In the genomic region with DNA sequence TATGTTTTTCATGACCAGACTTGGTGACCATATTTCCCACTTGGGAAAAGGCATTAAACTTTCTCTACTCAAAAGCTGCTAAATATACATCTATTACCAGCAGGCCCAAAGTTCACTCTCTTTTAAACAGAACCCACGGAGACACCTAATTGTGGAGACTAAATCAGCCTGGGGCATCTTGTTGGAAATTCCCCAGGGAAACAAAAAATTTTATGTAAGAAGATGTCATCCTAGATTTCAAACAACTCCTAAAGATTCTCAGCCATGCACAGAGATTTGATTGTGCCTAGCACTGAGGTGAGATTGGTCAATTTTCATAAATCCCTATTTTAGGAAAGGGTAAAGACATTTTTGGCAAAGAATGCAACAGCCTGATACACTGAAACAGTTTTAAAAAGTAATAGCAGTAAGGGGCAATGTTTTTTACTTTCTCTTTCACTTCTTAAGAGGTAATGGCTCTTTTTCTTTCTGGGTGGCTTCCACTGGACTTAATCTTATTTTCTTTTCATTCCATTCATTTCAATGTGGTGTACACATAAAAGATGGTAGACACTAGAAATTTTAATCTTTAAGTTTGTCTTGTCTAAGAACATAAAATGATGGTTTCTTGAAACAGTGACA, we compare ENCODE assay signal across 13 cellular contexts. TPM values are rescaled to one million over a fixed set of nuclear protein-coding genes. Genes with fewer than 3 reads are reported as not detected.
A peak's percentile ranks its signal among the peaks of the same experiment; 100 is the strongest.
DNase-seq lines count a peak whose midpoint lies in the region; ATAC-seq and TF ChIP-seq lines count a peak whose summit lies in the region.
"Had no signal": no experiment of that assay in that cellular context is flagged by ENCODE, and none has a peak within 500 bp of the region (broad histone marks: within the 10 kb centered on the region; RNA-seq: fewer than 3 reads in every experiment).

No MANE protein-coding gene starts in this region.

- intact Hi-C loops in activated T-helper 1 cell treated with anti-CD3 and anti-CD28 coated beads, Interleukin-12 subunit alpha, Interleukin-12 subunit beta, Interleukin-2, Interleukin-4 antibody, amounts not matched to agents 30 ng/mL and 10 ng/mL and 1 ng/mL, durations not matched to agents 14 hours and 24 hours and 36 hours (cut with micrococcal nuclease), result no loop called here

- no peaks in the 10 kb centered on the region for H3K4me1 ChIP-seq in thoracic aorta (ENCODE audit: control insufficient read depth in 1 of 2, low read depth in 2 of 2)
- H3K4me1 ChIP-seq: neural progenitor cell had no signal

- no peak overlapping the region for H3K27ac ChIP-seq in thoracic aorta
- H3K27ac ChIP-seq: neural progenitor cell, SK-N-MC had no signal

- H3K27me3 ChIP-seq in thoracic aorta (replicated peaks; ENCODE audit: insufficient read depth), result no peaks in the 10 kb centered on the region
- H3K27me3 ChIP-seq: MG63, neural progenitor cell had no signal

- peak overlapping the region; percentile 78 for H3K4me3 Mint-ChIP-seq in activated naive CD4-positive, alpha-beta T cell treated with anti-CD3 and anti-CD28 coated beads, Interleukin-2, amount 50 U/mL, for 24 hours
- peak overlapping the region; percentile 70 for H3K4me3 Mint-ChIP-seq in activated T-helper 1 cell treated with anti-CD3 and anti-CD28 coated beads, Interleukin-12 subunit alpha, Interleukin-12 subunit beta, Interleukin-2, Interleukin-4 antibody, amounts not matched to agents 30 ng/mL and 10 ng/mL and 1 ng/mL, durations not matched to agents 14 hours and 24 hours and 36 hours
- H3K4me3 Mint-ChIP-seq: GM23338, neural progenitor cell had no signal

- no peaks in the 10 kb centered on the region for H3K9me3 ChIP-seq in thoracic aorta
- H3K9me3 ChIP-seq: MG63 had no signal

- TF ChIP-seq CTCF in thoracic aorta (IDR thresholded peaks at IDR 0.05), result no peak

- ATAC-seq in HG02885 (IDR thresholded peaks at IDR 0.05; ENCODE audit: poor library complexity, unreplicated experiment) (peak; percentile 67), thoracic aorta (ENCODE audit: insufficient number of reproducible peaks, low FRiP score, low read depth) (no peak)
- ATAC-seq: GM23338 had no signal

- DNase-seq in activated naive CD4-positive, alpha-beta T cell treated with anti-CD3 and anti-CD28 coated beads, Interleukin-2, amount 50 U/mL, for 16 hours, result no peak
- no peak for DNase-seq in activated T-helper 1 cell treated with anti-CD3 and anti-CD28 coated beads, Interleukin-12 subunit alpha, Interleukin-12 subunit beta, Interleukin-2, Interleukin-4 antibody, amounts not matched to agents 30 ng/mL and 10 ng/mL and 1 ng/mL, durations not matched to agents 14 hours and 24 hours and 36 hours (ENCODE audit: low spot score)
- DNase-seq in thoracic aorta (ENCODE audit: low spot score) (no peak), dermis blood vessel endothelial cell (no peak), SK-N-DZ (ENCODE audit: low spot score) (no peak), cerebellar cortex (ENCODE audit: low spot score) (no peak)
- DNase-seq: Caco-2, MG63 had no signal

- no peaks in the 10 kb centered on the region for H3K36me3 ChIP-seq in thoracic aorta
- H3K36me3 ChIP-seq: MG63, neural progenitor cell had no signal

- peak overlapping the region; percentile 1 for H3K4me3 ChIP-seq in thoracic aorta
- H3K4me3 ChIP-seq: GM23338, MG63, neural progenitor cell, SK-N-MC had no signal

- H3K27me3 Mint-ChIP-seq in activated naive CD4-positive, alpha-beta T cell treated with anti-CD3 and anti-CD28 coated beads, Interleukin-2, amount 50 U/mL, for 24 hours, result no peaks in the 10 kb centered on the region
- H3K27me3 Mint-ChIP-seq in activated T-helper 1 cell treated with anti-CD3 and anti-CD28 coated beads, Interleukin-12 subunit alpha, Interleukin-12 subunit beta, Interleukin-2, Interleukin-4 antibody, amounts not matched to agents 30 ng/mL and 10 ng/mL and 1 ng/mL, durations not matched to agents 14 hours and 24 hours and 36 hours (ENCODE audit: insufficient read depth), result peaks cover 10% of the 10 kb centered on the region

- no peaks in the 10 kb centered on the region for H3K9me3 Mint-ChIP-seq in activated naive CD4-positive, alpha-beta T cell treated with anti-CD3 and anti-CD28 coated beads, Interleukin-2, amount 50 U/mL, for 24 hours
- no peaks in the 10 kb centered on the region for H3K9me3 Mint-ChIP-seq in activated T-helper 1 cell treated with anti-CD3 and anti-CD28 coated beads, Interleukin-12 subunit alpha, Interleukin-12 subunit beta, Interleukin-2, Interleukin-4 antibody, amounts not matched to agents 30 ng/mL and 10 ng/mL and 1 ng/mL, durations not matched to agents 14 hours and 24 hours and 36 hours
- H3K9me3 Mint-ChIP-seq: GM23338, neural progenitor cell had no signal

- H3K27ac Mint-ChIP-seq in activated naive CD4-positive, alpha-beta T cell treated with anti-CD3 and anti-CD28 coated beads, Interleukin-2, amount 50 U/mL, for 24 hours, result no peak overlapping the region
- no peak overlapping the region for H3K27ac Mint-ChIP-seq in activated T-helper 1 cell treated with anti-CD3 and anti-CD28 coated beads, Interleukin-12 subunit alpha, Interleukin-12 subunit beta, Interleukin-2, Interleukin-4 antibody, amounts not matched to agents 30 ng/mL and 10 ng/mL and 1 ng/mL, durations not matched to agents 14 hours and 24 hours and 36 hours
- H3K27ac Mint-ChIP-seq: GM23338, neural progenitor cell had no signal

- no peaks in the 10 kb centered on the region for H3K36me3 Mint-ChIP-seq in activated naive CD4-positive, alpha-beta T cell treated with anti-CD3 and anti-CD28 coated beads, Interleukin-2, amount 50 U/mL, for 24 hours
- no peaks in the 10 kb centered on the region for H3K36me3 Mint-ChIP-seq in activated T-helper 1 cell treated with anti-CD3 and anti-CD28 coated beads, Interleukin-12 subunit alpha, Interleukin-12 subunit beta, Interleukin-2, Interleukin-4 antibody, amounts not matched to agents 30 ng/mL and 10 ng/mL and 1 ng/mL, durations not matched to agents 14 hours and 24 hours and 36 hours (ENCODE audit: low read depth)
- H3K36me3 Mint-ChIP-seq: neural progenitor cell had no signal

- H3K4me1 Mint-ChIP-seq in activated naive CD4-positive, alpha-beta T cell treated with anti-CD3 and anti-CD28 coated beads, Interleukin-2, amount 50 U/mL, for 24 hours, result peaks cover 15% of the 10 kb centered on the region
- H3K4me1 Mint-ChIP-seq in activated T-helper 1 cell treated with anti-CD3 and anti-CD28 coated beads, Interleukin-12 subunit alpha, Interleukin-12 subunit beta, Interleukin-2, Interleukin-4 antibody, amounts not matched to agents 30 ng/mL and 10 ng/mL and 1 ng/mL, durations not matched to agents 14 hours and 24 hours and 36 hours (ENCODE audit: low read depth), result peaks cover 10% of the 10 kb centered on the region
- H3K4me1 Mint-ChIP-seq: neural progenitor cell had no signal

RNA-seq across cellular contexts. Expression of gene OR52N2, which starts 9.6 kb away (rescaled TPM):
- not detected in 2 replicates for total RNA-seq in activated T-helper 1 cell treated with anti-CD3 and anti-CD28 coated beads, Interleukin-12 subunit alpha, Interleukin-12 subunit beta, Interleukin-2, Interleukin-4 antibody, amounts not matched to agents 30 ng/mL and 10 ng/mL and 1 ng/mL, durations not matched to agents 14 hours and 24 hours and 36 hours
- total RNA-seq in thoracic aorta (not detected), dermis blood vessel endothelial cell (not detected in 2 replicates)
- polyA plus RNA-seq in SK-N-DZ (2014; cell fraction: cytosol; rRNA removed), result not detected in 2 replicates
- polyA plus RNA-seq in SK-N-DZ (2014; cell fraction: nucleus; rRNA removed), result not detected in 2 replicates
- total RNA-seq: Caco-2, GM23338 had no signal

RNA-seq across cellular contexts. Expression of gene OR52E6, which starts 23.3 kb away (rescaled TPM):
- not detected in 2 replicates for total RNA-seq in activated T-helper 1 cell treated with anti-CD3 and anti-CD28 coated beads, Interleukin-12 subunit alpha, Interleukin-12 subunit beta, Interleukin-2, Interleukin-4 antibody, amounts not matched to agents 30 ng/mL and 10 ng/mL and 1 ng/mL, durations not matched to agents 14 hours and 24 hours and 36 hours
- total RNA-seq in thoracic aorta (not detected), dermis blood vessel endothelial cell (not detected in 2 replicates)
- not detected in 2 replicates for polyA plus RNA-seq in SK-N-DZ (2014; cell fraction: cytosol; rRNA removed)
- polyA plus RNA-seq in SK-N-DZ (2014; cell fraction: nucleus; rRNA removed), result not detected in 2 replicates
- total RNA-seq: Caco-2, GM23338 had no signal
- polyA plus RNA-seq: GM23338 had no signal

RNA-seq across cellular contexts. Expression of gene OR52N1, which starts 27.3 kb away (rescaled TPM):
- not detected in 2 replicates for total RNA-seq in activated T-helper 1 cell treated with anti-CD3 and anti-CD28 coated beads, Interleukin-12 subunit alpha, Interleukin-12 subunit beta, Interleukin-2, Interleukin-4 antibody, amounts not matched to agents 30 ng/mL and 10 ng/mL and 1 ng/mL, durations not matched to agents 14 hours and 24 hours and 36 hours
- total RNA-seq in thoracic aorta (under 1 TPM in 1 of 2 donors, not detected in 1; 0.42 TPM), dermis blood vessel endothelial cell (not detected in 2 replicates)
- polyA plus RNA-seq in SK-N-DZ (2014; cell fraction: cytosol; rRNA removed), result not detected in 2 replicates
- polyA plus RNA-seq in SK-N-DZ (2014; cell fraction: nucleus; rRNA removed), result not detected in 2 replicates
- total RNA-seq: Caco-2, GM23338 had no signal
- polyA plus RNA-seq: GM23338 had no signal

RNA-seq across cellular contexts. Expression of gene OR52N5, which starts 35.2 kb away (rescaled TPM):
- total RNA-seq in activated T-helper 1 cell treated with anti-CD3 and anti-CD28 coated beads, Interleukin-12 subunit alpha, Interleukin-12 subunit beta, Interleukin-2, Interleukin-4 antibody, amounts not matched to agents 30 ng/mL and 10 ng/mL and 1 ng/mL, durations not matched to agents 14 hours and 24 hours and 36 hours, result not detected in 2 replicates
- total RNA-seq in thoracic aorta, result not detected
- total RNA-seq in dermis blood vessel endothelial cell, result not detected in 2 replicates
- not detected in 2 replicates for polyA plus RNA-seq in SK-N-DZ (2014; cell fraction: cytosol; rRNA removed)
- not detected in 2 replicates for polyA plus RNA-seq in SK-N-DZ (2014; cell fraction: nucleus; rRNA removed)
- total RNA-seq: Caco-2, GM23338 had no signal
- polyA plus RNA-seq: GM23338 had no signal

RNA-seq across cellular contexts. Expression of gene OR52E8, which starts 39.1 kb away (rescaled TPM):
- total RNA-seq in activated T-helper 1 cell treated with anti-CD3 and anti-CD28 coated beads, Interleukin-12 subunit alpha, Interleukin-12 subunit beta, Interleukin-2, Interleukin-4 antibody, amounts not matched to agents 30 ng/mL and 10 ng/mL and 1 ng/mL, durations not matched to agents 14 hours and 24 hours and 36 hours, result not detected in 2 replicates
- total RNA-seq in thoracic aorta, result not detected
- total RNA-seq in dermis blood vessel endothelial cell, result not detected in 2 replicates
- not detected in 2 replicates for polyA plus RNA-seq in SK-N-DZ (2014; cell fraction: cytosol; rRNA removed)
- not detected in 2 replicates for polyA plus RNA-seq in SK-N-DZ (2014; cell fraction: nucleus; rRNA removed)
- total RNA-seq: Caco-2 had no signal
- polyA plus RNA-seq: GM23338 had no signal
